1 cellular context compared by ENCODE assay signal in the genomic region with DNA sequence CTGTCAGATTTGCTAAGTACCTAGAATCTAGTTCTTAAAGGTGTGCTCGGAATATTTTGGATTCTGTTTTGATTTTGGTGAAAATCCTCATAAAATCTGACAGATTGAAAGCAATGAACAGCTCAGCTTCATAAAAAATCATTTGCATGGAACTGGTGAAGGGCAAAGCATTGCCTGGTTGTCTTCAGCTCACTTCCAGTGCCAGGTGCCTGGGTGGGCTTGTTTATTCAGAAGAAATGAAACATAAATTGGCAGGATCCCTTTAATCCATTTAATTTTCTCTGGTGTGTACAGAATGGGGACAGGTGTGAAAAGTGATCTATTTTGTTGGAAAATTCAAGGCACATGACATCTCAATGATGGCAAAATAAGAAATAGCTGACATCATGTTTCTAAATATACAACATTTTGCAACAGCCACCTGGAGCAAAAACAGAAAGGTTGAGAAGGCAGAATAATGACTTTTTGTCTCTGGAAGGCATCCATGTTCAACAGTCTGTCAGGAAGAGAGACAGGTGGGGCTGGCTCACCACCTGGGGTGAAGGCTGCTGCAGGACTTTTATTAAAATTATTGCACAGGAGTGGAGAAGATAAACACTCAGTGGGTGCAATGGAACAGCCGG.
TF ChIP-seq lines count a peak whose summit lies in the region.

No MANE protein-coding gene starts in this region.

TF ChIP-seq in K562, 482 proteins besides CTCF, POLR2A, EP300 and RAD21:
- TF ChIP-seq CHD4 (IDR thresholded peaks at IDR 0.05; ENCODE audit: insufficient read depth, insufficient replicate concordance, low read depth, low read length, poor library complexity, severe bottlenecking) (no peak), GTF3C2 (IDR thresholded peaks at IDR 0.05; ENCODE audit: borderline replicate concordance, extremely low read depth, insufficient read length) (no peak)
- TF ChIP-seq, protein P1, sequence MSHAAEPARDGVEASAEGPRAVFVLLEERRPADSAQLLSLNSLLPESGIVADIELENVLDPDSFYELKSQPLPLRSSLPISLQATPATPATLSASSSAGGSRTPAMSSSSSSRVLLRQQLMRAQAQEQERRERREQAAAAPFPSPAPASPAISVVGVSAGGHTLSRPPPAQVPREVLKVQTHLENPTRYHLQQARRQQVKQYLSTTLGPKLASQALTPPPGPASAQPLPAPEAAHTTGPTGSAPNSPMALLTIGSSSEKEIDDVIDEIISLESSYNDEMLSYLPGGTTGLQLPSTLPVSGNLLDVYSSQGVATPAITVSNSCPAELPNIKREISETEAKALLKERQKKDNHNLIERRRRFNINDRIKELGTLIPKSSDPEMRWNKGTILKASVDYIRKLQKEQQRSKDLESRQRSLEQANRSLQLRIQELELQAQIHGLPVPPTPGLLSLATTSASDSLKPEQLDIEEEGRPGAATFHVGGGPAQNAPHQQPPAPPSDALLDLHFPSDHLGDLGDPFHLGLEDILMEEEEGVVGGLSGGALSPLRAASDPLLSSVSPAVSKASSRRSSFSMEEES (CRISPR knock-in tag; IDR thresholded peaks at IDR 0.05), result peak; percentile 60
TF ChIP-seq in K562: peak in this region for 1.
